11 cellular contexts compared by ENCODE assay signal in the genomic region with DNA sequence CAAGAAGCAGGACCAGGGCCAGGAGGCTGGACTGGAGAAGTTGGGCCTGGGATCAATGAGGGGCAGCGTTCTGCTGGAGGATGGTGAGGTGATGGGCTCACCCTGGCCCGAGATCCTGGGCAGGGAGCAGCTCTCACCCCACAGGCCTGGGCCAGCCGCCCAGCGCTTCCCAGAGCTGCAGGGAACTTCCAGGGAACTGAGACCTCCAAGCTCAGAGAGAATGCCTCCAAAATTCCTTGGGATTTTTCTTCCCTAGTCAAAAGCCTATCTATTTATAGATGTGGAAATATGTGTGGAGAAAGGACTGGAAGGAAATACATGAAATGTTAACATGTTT.
DNase-seq lines count a peak whose midpoint lies in the region; ATAC-seq and TF ChIP-seq lines count a peak whose summit lies in the region.
"Had no signal": no experiment of that assay in that cellular context is flagged by ENCODE, and none has a peak within 500 bp of the region (broad histone marks: within the 10 kb centered on the region; RNA-seq: fewer than 3 reads in every experiment).

No MANE protein-coding gene starts in this region.

- H3K4me1 ChIP-seq in left lung (peaks cover 15 to 16% of the 10 kb centered on the region in 2 donors), upper lobe of left lung (peaks cover 12 to 17% (median 14%) of the 10 kb centered on the region in 4 donors)

- no peak overlapping the region for H3K27ac Mint-ChIP-seq in T-helper 1 cell treated with Interleukin-12 subunit alpha and Interleukin-12 subunit beta and Interleukin-4 antibody, amounts not matched to agents 30 μg/mL and 1 μg/mL, for 36 hours
- H3K27ac Mint-ChIP-seq in activated T-helper 2 cell treated with anti-CD3 and anti-CD28 coated beads, Interferon-gamma antibody, Interleukin-2, Interleukin-4, amounts not matched to agents 10 μg/mL and 5 μg/mL and 100 μg/mL, durations not matched to agents 14 hours and 24 hours and 36 hours: peak overlapping the region; percentile 48

- no peak for TF ChIP-seq EP300 in upper lobe of left lung (IDR thresholded peaks at IDR 0.05)

- H3K4me1 Mint-ChIP-seq in T-helper 1 cell treated with Interleukin-12 subunit alpha and Interleukin-12 subunit beta and Interleukin-4 antibody, amounts not matched to agents 30 μg/mL and 1 μg/mL, for 36 hours (ENCODE audit: low read depth): peaks cover 53% of the 10 kb centered on the region
- H3K4me1 Mint-ChIP-seq in activated T-helper 2 cell treated with anti-CD3 and anti-CD28 coated beads, Interferon-gamma antibody, Interleukin-2, Interleukin-4, amounts not matched to agents 10 μg/mL and 5 μg/mL and 100 μg/mL, durations not matched to agents 14 hours and 24 hours and 36 hours (ENCODE audit: low read depth): peaks cover 36% of the 10 kb centered on the region

- intact Hi-C loops in activated T-helper 2 cell treated with anti-CD3 and anti-CD28 coated beads, Interferon-gamma antibody, Interleukin-2, Interleukin-4, amounts not matched to agents 10 μg/mL and 5 μg/mL and 100 μg/mL, durations not matched to agents 14 hours and 24 hours and 36 hours (cut with micrococcal nuclease): loop anchor here (1.0 to 2.0 kb wide), 3 partner anchors 12 to 121 kb away; partner anchors contain the start of gene SPSB1
- intact Hi-C loops in left lung (cut with DNase I): no loop called here

- 34 to 52% methylated on average over 4 of the region's 4 CpGs for WGBS in upper lobe of left lung, 2 donors

- H3K36me3 Mint-ChIP-seq in T-helper 1 cell treated with Interleukin-12 subunit alpha and Interleukin-12 subunit beta and Interleukin-4 antibody, amounts not matched to agents 30 μg/mL and 1 μg/mL, for 36 hours (ENCODE audit: low read depth): peaks cover 4% of the 10 kb centered on the region
- H3K36me3 Mint-ChIP-seq in activated T-helper 2 cell treated with anti-CD3 and anti-CD28 coated beads, Interferon-gamma antibody, Interleukin-2, Interleukin-4, amounts not matched to agents 10 μg/mL and 5 μg/mL and 100 μg/mL, durations not matched to agents 14 hours and 24 hours and 36 hours (ENCODE audit: low read depth): no peaks in the 10 kb centered on the region
- H3K36me3 Mint-ChIP-seq: brain had no signal

- H3K9me3 Mint-ChIP-seq in T-helper 1 cell treated with Interleukin-12 subunit alpha and Interleukin-12 subunit beta and Interleukin-4 antibody, amounts not matched to agents 30 μg/mL and 1 μg/mL, for 36 hours: peaks cover 5% of the 10 kb centered on the region
- H3K9me3 Mint-ChIP-seq in activated T-helper 2 cell treated with anti-CD3 and anti-CD28 coated beads, Interferon-gamma antibody, Interleukin-2, Interleukin-4, amounts not matched to agents 10 μg/mL and 5 μg/mL and 100 μg/mL, durations not matched to agents 14 hours and 24 hours and 36 hours: peaks cover 5% of the 10 kb centered on the region

- H3K9me3 ChIP-seq in left lung (no peaks in the 10 kb centered on the region), upper lobe of left lung (no peaks in the 10 kb centered on the region)

- TF ChIP-seq CTCF in left lung (IDR thresholded peaks at IDR 0.05): no peak
- TF ChIP-seq CTCF in upper lobe of left lung (IDR thresholded peaks at IDR 0.05): no peak

- peak overlapping the region; percentile 21 for H3K4me3 Mint-ChIP-seq in T-helper 1 cell treated with Interleukin-12 subunit alpha and Interleukin-12 subunit beta and Interleukin-4 antibody, amounts not matched to agents 30 μg/mL and 1 μg/mL, for 36 hours
- H3K4me3 Mint-ChIP-seq in activated T-helper 2 cell treated with anti-CD3 and anti-CD28 coated beads, Interferon-gamma antibody, Interleukin-2, Interleukin-4, amounts not matched to agents 10 μg/mL and 5 μg/mL and 100 μg/mL, durations not matched to agents 14 hours and 24 hours and 36 hours (ENCODE audit: low read depth): no peak overlapping the region
- H3K4me3 Mint-ChIP-seq: brain had no signal

- H3K27me3 Mint-ChIP-seq in T-helper 1 cell treated with Interleukin-12 subunit alpha and Interleukin-12 subunit beta and Interleukin-4 antibody, amounts not matched to agents 30 μg/mL and 1 μg/mL, for 36 hours (ENCODE audit: low read depth): peaks cover 20% of the 10 kb centered on the region
- peaks cover 4% of the 10 kb centered on the region for H3K27me3 Mint-ChIP-seq in activated T-helper 2 cell treated with anti-CD3 and anti-CD28 coated beads, Interferon-gamma antibody, Interleukin-2, Interleukin-4, amounts not matched to agents 10 μg/mL and 5 μg/mL and 100 μg/mL, durations not matched to agents 14 hours and 24 hours and 36 hours (ENCODE audit: low read depth)

- H3K36me3 ChIP-seq in left lung (no peaks in the 10 kb centered on the region), upper lobe of left lung (no peaks in the 10 kb centered on the region)

- no peaks in the 10 kb centered on the region for H3K27me3 ChIP-seq in left lung
- no peaks in the 10 kb centered on the region for H3K27me3 ChIP-seq in upper lobe of left lung

- H3K27ac ChIP-seq in left lung (peak overlapping the region; percentile 39 to 85), upper lobe of left lung (peak overlapping the region; percentile 42 to 82 (median 75))

- no peak overlapping the region for H3K4me3 ChIP-seq in left lung
- no peak overlapping the region for H3K4me3 ChIP-seq in upper lobe of left lung

- no peak for TF ChIP-seq POLR2A in upper lobe of left lung (IDR thresholded peaks at IDR 0.05)

- ATAC-seq in left lung: peak; percentile 58
- ATAC-seq in upper lobe of left lung (ENCODE audit: low FRiP score in 2 of 2): peak; percentile 56 to 68
- no peak for ATAC-seq in GM21529 (IDR thresholded peaks at IDR 0.05; ENCODE audit: unreplicated experiment)

- no peak for DNase-seq in T-helper 1 cell
- no peak for DNase-seq in activated T-helper 2 cell treated with anti-CD3 and anti-CD28 coated beads, Interferon-gamma antibody, Interleukin-2, Interleukin-4, amounts not matched to agents 10 μg/mL and 5 μg/mL and 100 μg/mL, durations not matched to agents 14 hours and 24 hours and 36 hours (ENCODE audit: low spot score)
- peak in 1 of 2 donors; percentile 69 for DNase-seq in left lung
- peak; percentile 26 to 87 for DNase-seq in upper lobe of left lung
- no peak for DNase-seq in AML-193 (lab: John Stamatoyannopoulos, UW)
- no peak for DNase-seq in NCI-H69 (lab: John Stamatoyannopoulos, UW)
- DNase-seq: 8988T, Karpas-422 had no signal

Comparison
In these comparisons a context has a peak if more than half of its experiments do, and no peak if none do; other contexts are left out.
1. DNase-seq: peak in upper lobe of left lung (2 of 2); none in T-helper 1 cell (0 of 5), activated T-helper 2 cell treated with anti-CD3 and anti-CD28 coated beads, Interferon-gamma antibody, Interleukin-2, Interleukin-4, amounts not matched to agents 10 μg/mL and 5 μg/mL and 100 μg/mL, durations not matched to agents 14 hours and 24 hours and 36 hours (single experiment), AML-193 (0 of 2) and NCI-H69 (single experiment).